ENCODE assay signal across 11 cellular contexts in the genomic region with DNA sequence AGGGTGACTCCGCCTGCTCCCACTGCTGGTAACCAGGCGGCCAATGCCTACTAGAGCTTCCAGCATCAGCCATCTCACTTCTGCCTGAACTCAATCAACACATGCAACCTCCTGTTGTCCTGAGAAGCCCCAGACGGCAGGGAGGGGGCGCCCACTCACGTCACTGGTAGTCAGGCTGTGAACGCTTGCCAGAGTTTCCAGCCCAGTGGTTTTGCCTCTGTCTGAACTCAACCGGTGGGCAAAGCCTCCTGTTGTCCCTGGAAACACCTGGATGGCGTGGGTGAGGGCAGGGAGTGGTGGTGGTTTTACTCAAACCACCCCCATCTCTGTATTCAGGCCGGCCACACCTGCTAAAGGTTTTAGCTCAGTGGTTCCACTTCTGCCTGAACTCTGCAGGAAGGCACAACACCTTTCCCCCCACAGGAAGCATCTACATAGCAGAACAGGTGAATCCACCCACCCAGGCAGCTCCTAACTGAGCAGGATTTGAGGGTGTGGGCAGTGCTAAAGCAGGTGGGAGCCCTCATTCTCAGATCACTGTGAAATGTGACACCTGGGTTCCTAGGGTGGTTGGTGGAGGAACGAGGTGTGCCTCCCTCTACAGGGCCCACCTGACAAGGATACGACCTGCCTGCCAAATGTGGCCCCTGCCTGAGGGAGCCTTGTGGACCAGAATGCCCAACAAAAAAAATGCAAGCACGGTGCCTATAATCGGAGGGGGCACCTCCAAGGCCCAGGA.
DNase-seq lines count a peak whose midpoint lies in the region; ATAC-seq, FAIRE-seq and TF ChIP-seq lines count a peak whose summit lies in the region.
"Had no signal": no experiment of that assay in that cellular context is flagged by ENCODE, and none has a peak within 500 bp of the region (broad histone marks: within the 10 kb centered on the region; RNA-seq: fewer than 3 reads in every experiment).

No MANE protein-coding gene starts in this region.

- H2AK5ac ChIP-seq in IMR-90 (ENCODE audit: low read depth, low read length) = no peak overlapping the region

- H2BK5ac ChIP-seq in IMR-90 (ENCODE audit: low read depth, low read length, poor library complexity, severe bottlenecking) = no peak overlapping the region

- H3K9me3 ChIP-seq in IMR-90 (ENCODE audit: control insufficient read depth, insufficient read depth, low read length) (peaks cover 3% of the 10 kb centered on the region; the same call in 1 of the 2 replicates), small intestine (ENCODE audit: control insufficient read depth, low read depth) (no peaks in the 10 kb centered on the region), T-helper 17 cell (ENCODE audit: control insufficient read depth, low read length, poor library complexity, severe bottlenecking) (no peaks in the 10 kb centered on the region), HAP-1 (no peaks in the 10 kb centered on the region)

- no peak overlapping the region for H3K27ac Mint-ChIP-seq in T-helper 17 cell
- no peak overlapping the region for H3K27ac Mint-ChIP-seq in T-helper 2 cell treated with Interferon-gamma antibody and Interleukin-4, amounts not matched to agents 5 μg/mL and 100 μg/mL, for 36 hours
- H3K27ac Mint-ChIP-seq: CD4-positive, alpha-beta memory T cell had no signal

- no peak for TF ChIP-seq RAD21 in IMR-90 (IDR thresholded peaks at IDR 0.05; ENCODE audit: low read length)

- no peaks in the 10 kb centered on the region for H3K27me3 Mint-ChIP-seq in T-helper 17 cell
- H3K27me3 Mint-ChIP-seq in T-helper 2 cell treated with Interferon-gamma antibody and Interleukin-4, amounts not matched to agents 5 μg/mL and 100 μg/mL, for 36 hours (ENCODE audit: low read depth) = no peaks in the 10 kb centered on the region
- H3K27me3 Mint-ChIP-seq: CD4-positive, alpha-beta memory T cell had no signal

- H3K56ac ChIP-seq in IMR-90 (ENCODE audit: extremely low read depth, insufficient read depth, low read length) = no peak overlapping the region

- H3K4me3 ChIP-seq in IMR-90 (ENCODE audit: insufficient read depth, low read depth, low read length) (no peak overlapping the region), small intestine (ENCODE audit: low read depth in 1 of 2, low read length in 2 of 2) (no peak overlapping the region), HAP-1 (no peak overlapping the region)

- H3K79me1 ChIP-seq in IMR-90 (ENCODE audit: low read depth in 1 of 2, low read length in 2 of 2) = no peaks in the 10 kb centered on the region

- DNase-seq in IMR-90 (no peak), islet precursor cell (peak; percentile 50), small intestine (no peak), T-helper 17 cell (no peak), HAP-1 (ENCODE audit: low spot score in 2 of 2) (no peak)
- DNase-seq in T-helper 2 cell treated with Interferon-gamma antibody and Interleukin-4, amounts not matched to agents 5 μg/mL and 100 μg/mL, for 36 hours (ENCODE audit: low spot score) = no peak
- DNase-seq: activated CD4-positive, alpha-beta T cell treated with anti-CD3 and anti-CD28 coated beads, Interleukin-2, amount 50 U/mL, for 1 hour; CD4-positive, alpha-beta memory T cell had no signal

- FAIRE-seq in small intestine (lab: Jason Lieb, UNC) = no peak

- no peak overlapping the region for H3K14ac ChIP-seq in IMR-90 (replicated peaks; ENCODE audit: low read depth, low read length)

- peak overlapping the region; percentile 29 for H2AK9ac ChIP-seq in IMR-90 (replicated peaks; ENCODE audit: low read depth, low read length, poor library complexity)

- H3K23ac ChIP-seq in IMR-90 (ENCODE audit: low read depth, low read length) = no peak overlapping the region

- H3K36me3 ChIP-seq in IMR-90 (ENCODE audit: control insufficient read depth, insufficient read depth, low read length) = no peaks in the 10 kb centered on the region
- H3K36me3 ChIP-seq in small intestine (ENCODE audit: control insufficient read depth in 2 of 2, insufficient read depth in 2 of 2, low read length in 2 of 2) = no peaks in the 10 kb centered on the region
- H3K36me3 ChIP-seq in HAP-1 (replicated peaks) = no peaks in the 10 kb centered on the region

- TF ChIP-seq POLR2A in IMR-90 (IDR thresholded peaks at IDR 0.05; ENCODE audit: low read depth, low read length) = no peak

- H2BK120ac ChIP-seq in IMR-90 (ENCODE audit: low read depth, low read length) = no peak overlapping the region

- CTCF ChIA-PET in IMR-90 (lab: Yijun Ruan, JAX) = interaction anchor here (0.6 kb wide), 1 partner anchor 713 kb away, joined by 3 read pairs; no protein-coding TSS in a partner anchor

- POLR2A ChIA-PET in IMR-90 (lab: Charles Lee; ENCODE audit: unreplicated experiment) = no interaction called here

- WGBS in IMR-90 (ENCODE audit: extremely low coverage in 2 of 2, insufficient read length in 1 of 2), 2 experiments = no CpG with 5 or more reads among the region's 13 CpGs
- WGBS in small intestine, 3 donors = 70 to 77% (median 76%) methylated on average over 13 of the region's 13 CpGs

- intact Hi-C loops in IMR-90 (cut with micrococcal nuclease) = loop anchor here (1.0 to 5.0 kb wide), 5 partner anchors 193 to 1818 kb away; no protein-coding TSS in a partner anchor

- H2BK20ac ChIP-seq in IMR-90 (ENCODE audit: low read depth, low read length) = no peak overlapping the region

- no peak overlapping the region for H2AFZ ChIP-seq in IMR-90 (replicated peaks; ENCODE audit: low read length, poor library complexity)

- H3K36me3 Mint-ChIP-seq in T-helper 17 cell (ENCODE audit: low read depth) = no peaks in the 10 kb centered on the region
- no peaks in the 10 kb centered on the region for H3K36me3 Mint-ChIP-seq in T-helper 2 cell treated with Interferon-gamma antibody and Interleukin-4, amounts not matched to agents 5 μg/mL and 100 μg/mL, for 36 hours (ENCODE audit: low read depth)
- H3K36me3 Mint-ChIP-seq: CD4-positive, alpha-beta memory T cell had no signal

- H3K27ac ChIP-seq in IMR-90 (ENCODE audit: insufficient read depth, low read length) (no peak overlapping the region), small intestine (ENCODE audit: low read depth in 1 of 2, low read length in 1 of 2) (no peak overlapping the region)
- H3K27ac ChIP-seq: KMS-11 had no signal

- no peak overlapping the region for H2BK15ac ChIP-seq in IMR-90 (ENCODE audit: low read depth, low read length)

- no peaks in the 10 kb centered on the region for H3K9me1 ChIP-seq in IMR-90 (ENCODE audit: insufficient read depth, low read length)

- no peaks in the 10 kb centered on the region for H3K9me3 Mint-ChIP-seq in T-helper 2 cell treated with Interferon-gamma antibody and Interleukin-4, amounts not matched to agents 5 μg/mL and 100 μg/mL, for 36 hours

- no peak overlapping the region for H4K5ac ChIP-seq in IMR-90 (ENCODE audit: low read depth, low read length)

- H4K91ac ChIP-seq in IMR-90 (ENCODE audit: insufficient read depth, low read depth, low read length) = no peak overlapping the region

- no TSS peak for BruUV-seq in IMR-90 (replicated peaks; lab: Mats Ljungman, UMichigan)

- no peaks in the 10 kb centered on the region for H3K4me1 ChIP-seq in IMR-90 (ENCODE audit: control insufficient read depth, insufficient read depth, low read length)
- H3K4me1 ChIP-seq in small intestine (ENCODE audit: control insufficient read depth in 2 of 2, insufficient read depth in 1 of 2, low read depth in 1 of 2, low read length in 1 of 2) = no peaks in the 10 kb centered on the region
- H3K4me1 ChIP-seq in HAP-1 = no peaks in the 10 kb centered on the region

- ATAC-seq in GM18868 (IDR thresholded peaks at IDR 0.05; ENCODE audit: unreplicated experiment) = peak; percentile 42
- ATAC-seq in HG02571 (IDR thresholded peaks at IDR 0.05; ENCODE audit: unreplicated experiment) = peak; percentile 23
- ATAC-seq in IMR-90 (ENCODE audit: low read depth) = peak; percentile 24; the same call in 1 of the 2 replicates
- ATAC-seq in T-helper 17 cell = no peak

- dilution Hi-C loops in IMR-90 (cut with HindIII; ENCODE audit: low sequenced_read_pairs, unreplicated experiment) = no loop called here

- no peak overlapping the region for H3K4me3 Mint-ChIP-seq in T-helper 17 cell
- no peak overlapping the region for H3K4me3 Mint-ChIP-seq in T-helper 2 cell treated with Interferon-gamma antibody and Interleukin-4, amounts not matched to agents 5 μg/mL and 100 μg/mL, for 36 hours
- H3K4me3 Mint-ChIP-seq: CD4-positive, alpha-beta memory T cell had no signal

- in situ Hi-C loops in IMR-90 (cut with MboI; ENCODE audit: low sequenced_read_pairs) (loop anchor here (5.0 to 25.0 kb wide), 3 partner anchors 565 to 1838 kb away; partner anchors contain the start of gene SEMA3D), HAP-1 (cut with MboI; ENCODE audit: low sequenced_read_pairs) (no loop called here)

- no peaks in the 10 kb centered on the region for H3K4me1 Mint-ChIP-seq in T-helper 17 cell
- no peaks in the 10 kb centered on the region for H3K4me1 Mint-ChIP-seq in T-helper 2 cell treated with Interferon-gamma antibody and Interleukin-4, amounts not matched to agents 5 μg/mL and 100 μg/mL, for 36 hours (ENCODE audit: low read depth)
- H3K4me1 Mint-ChIP-seq: CD4-positive, alpha-beta memory T cell had no signal

- no peak overlapping the region for H4K8ac ChIP-seq in IMR-90 (ENCODE audit: low read depth in 2 of 2, low read length in 2 of 2)

- H3K27me3 ChIP-seq in IMR-90 (ENCODE audit: control insufficient read depth, insufficient read depth, low read length) = no peaks in the 10 kb centered on the region
- H3K27me3 ChIP-seq in small intestine (ENCODE audit: control insufficient read depth in 2 of 2, insufficient read depth in 2 of 2, low read length in 2 of 2) = no peaks in the 10 kb centered on the region
- no peaks in the 10 kb centered on the region for H3K27me3 ChIP-seq in HAP-1 (ENCODE audit: low read depth)

- H4K20me1 ChIP-seq in IMR-90 (ENCODE audit: insufficient read depth, low read length) = no peaks in the 10 kb centered on the region

- H3K4me2 ChIP-seq in IMR-90 (ENCODE audit: low read depth, low read length) = no peak overlapping the region
- H3K4me2 ChIP-seq: KMS-11 had no signal

- H3K18ac ChIP-seq in IMR-90 (ENCODE audit: low read depth, low read length) = no peak overlapping the region

- no peak for TF ChIP-seq CTCF in IMR-90 (conservative IDR thresholded peaks at IDR 0.05; ENCODE audit: low read depth, low read length)

- no peak overlapping the region for H3K4ac ChIP-seq in IMR-90 (ENCODE audit: low read depth, low read length)

- no peak overlapping the region for H3K9ac ChIP-seq in IMR-90 (ENCODE audit: low read depth, low read length)
- H3K9ac ChIP-seq: KMS-11 had no signal

TF ChIP-seq in IMR-90, 13 proteins besides CTCF, POLR2A, EP300 and RAD21:
- TF ChIP-seq MAZ (IDR thresholded peaks at IDR 0.05; ENCODE audit: borderline replicate concordance, low read depth, low read length) = no peak
